8 cellular contexts compared by ENCODE assay signal in the genomic region with DNA sequence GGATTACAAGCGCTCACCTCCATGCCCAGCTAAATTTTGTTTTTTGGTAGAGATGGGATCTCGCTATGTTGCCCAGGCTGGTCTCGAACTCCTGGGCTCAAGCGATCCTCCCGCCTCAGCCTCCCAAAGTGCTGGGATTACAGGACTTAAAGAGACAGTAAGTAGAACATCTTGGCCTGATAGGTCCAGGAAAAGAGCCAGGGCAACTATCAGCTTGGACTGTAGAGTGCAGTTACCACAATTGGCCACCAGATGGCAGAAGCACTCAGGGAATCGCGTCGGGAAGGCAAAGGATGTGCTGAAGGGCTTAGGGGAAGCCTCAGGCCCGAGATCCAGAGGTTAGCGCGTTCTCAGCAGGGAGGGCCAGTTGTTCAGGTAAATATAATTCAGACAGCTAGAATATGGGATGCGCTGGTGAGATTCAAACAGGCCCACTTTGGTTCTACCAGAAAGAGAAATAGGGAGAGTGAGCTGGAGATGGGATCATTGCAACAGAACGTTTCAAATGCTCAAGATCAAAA. TPM values are rescaled to one million over a fixed set of nuclear protein-coding genes. Genes with fewer than 3 reads are reported as not detected.
DNase-seq lines count a peak whose midpoint lies in the region; ATAC-seq, FAIRE-seq and TF ChIP-seq lines count a peak whose summit lies in the region.

No MANE protein-coding gene starts in this region.

- H3K9me3 Mint-ChIP-seq in chondrocyte (ENCODE audit: low read depth), result no peaks in the 10 kb centered on the region

- peak; percentile 98 for TF ChIP-seq CTCF in chondrocyte (IDR thresholded peaks at IDR 0.05)

- DNase-seq in ACHN, result peak; percentile 68
- peak; percentile 66 for DNase-seq in GM18507 (ENCODE audit: extremely low spot score, insufficient read length, low read depth)
- peak; percentile 73 for DNase-seq in NCI-H2196 (lab: John Stamatoyannopoulos, UW; ENCODE audit: unreplicated experiment)
- peak; percentile 34 for DNase-seq in activated CD4-positive, alpha-beta T cell treated with anti-CD3 and anti-CD28 coated beads for 1 hour
- DNase-seq in chondrocyte (ENCODE audit: low spot score), result no peak
- peak; percentile 84 for DNase-seq in left lobe of liver (ENCODE audit: low spot score)
- DNase-seq in stimulated activated CD4-positive, alpha-beta T cell treated with anti-CD3 and anti-CD28 coated beads, Interleukin-4, amount 100 ng/mL, for 48 hours (ENCODE audit: low read depth in 2 of 2), result peak; percentile 54 to 59

- no peak overlapping the region for H3K4me3 Mint-ChIP-seq in chondrocyte (ENCODE audit: unreplicated experiment)

- in situ Hi-C loops in ACHN (cut with HindIII; ENCODE audit: low pct_ligation_motif_present, low pct_unique_long_range_greater_than_20kb, low sequenced_read_pairs), result loop anchor here (25.0 kb wide), 1 partner anchor 223 kb away; no protein-coding TSS in a partner anchor

- H3K27ac Mint-ChIP-seq in chondrocyte (ENCODE audit: unreplicated experiment), result no peak overlapping the region

- peaks cover 13% of the 10 kb centered on the region for H3K27me3 Mint-ChIP-seq in chondrocyte (ENCODE audit: low read depth)

- H3K36me3 Mint-ChIP-seq in chondrocyte (ENCODE audit: low read depth), result no peaks in the 10 kb centered on the region

- H3K4me1 Mint-ChIP-seq in chondrocyte (ENCODE audit: low read depth), result peaks cover 9% of the 10 kb centered on the region

- peak; percentile 97 for FAIRE-seq in GM18507 (lab: Jason Lieb, UNC)

- ATAC-seq in HG02981 (IDR thresholded peaks at IDR 0.05; ENCODE audit: unreplicated experiment) (peak; percentile 59), left lobe of liver (peak; percentile 77)

RNA-seq across cellular contexts. Expression of a gene that starts 21.5 kb away (rescaled TPM):
- total RNA-seq in chondrocyte, result not detected in 3 replicates
- not detected for total RNA-seq in left lobe of liver
